ENCODE assay signal across 10 cellular contexts in genomic region chr10:60139798-60140566, GRCh38.
DNase-seq lines count a peak whose midpoint lies in the region; ATAC-seq and TF ChIP-seq lines count a peak whose summit lies in the region.
"Had no signal": no experiment of that assay in that cellular context is flagged by ENCODE, and none has a peak within 500 bp of the region (broad histone marks: within the 10 kb centered on the region; RNA-seq: fewer than 3 reads in every experiment).

No MANE protein-coding gene starts in this region.

- H3K4me3 Mint-ChIP-seq in stimulated activated naive CD8-positive, alpha-beta T cell treated with anti-CD3 and anti-CD28 coated beads, Interleukin-15, amount 100 ng/mL, for 72 hours, result no peak overlapping the region

- DNase-seq in Daoy (ENCODE audit: low read depth) (peak; percentile 8), LHCN-M2 (ENCODE audit: low read depth) (peak; percentile 17), fibroblast of peridontal ligament (ENCODE audit: extremely low read depth) (peak; percentile 78), osteoblast (ENCODE audit: insufficient read length, low spot score, missing footprints) (peak; percentile 34)
- DNase-seq in activated naive CD4-positive, alpha-beta T cell (lab: John Stamatoyannopoulos, UW), result no peak
- no peak for DNase-seq in stimulated activated naive CD8-positive, alpha-beta T cell treated with anti-CD3 and anti-CD28 coated beads, Interleukin-15, amount 100 ng/mL, for 72 hours
- DNase-seq: anterior cingulate cortex had no signal

- H3K4me3 ChIP-seq in osteoblast (ENCODE audit: insufficient read depth, low read length), result peak overlapping the region; percentile 34
- H3K4me3 ChIP-seq: SK-N-MC had no signal

- no peaks in the 10 kb centered on the region for H4K20me1 ChIP-seq in osteoblast (ENCODE audit: insufficient read depth, low read length)

- no peak overlapping the region for H3K27ac ChIP-seq in osteoblast (ENCODE audit: low read depth, low read length)
- H3K27ac ChIP-seq: SK-N-MC had no signal

- no peaks in the 10 kb centered on the region for H3K9me3 ChIP-seq in osteoblast (ENCODE audit: low read depth, low read length)

- H3K27ac Mint-ChIP-seq in stimulated activated naive CD8-positive, alpha-beta T cell treated with anti-CD3 and anti-CD28 coated beads, Interleukin-15, amount 100 ng/mL, for 72 hours, result no peak overlapping the region

- H2AFZ ChIP-seq in osteoblast (ENCODE audit: low read length), result peak overlapping the region; percentile 37

- H3K79me2 ChIP-seq in osteoblast (ENCODE audit: insufficient read depth, low read length), result no peaks in the 10 kb centered on the region

- no peaks in the 10 kb centered on the region for H3K4me1 Mint-ChIP-seq in stimulated activated naive CD8-positive, alpha-beta T cell treated with anti-CD3 and anti-CD28 coated beads, Interleukin-15, amount 100 ng/mL, for 72 hours

- H3K4me1 ChIP-seq in osteoblast (ENCODE audit: insufficient read depth, low read length), result peaks cover 19% of the 10 kb centered on the region

- H3K27me3 Mint-ChIP-seq in stimulated activated naive CD8-positive, alpha-beta T cell treated with anti-CD3 and anti-CD28 coated beads, Interleukin-15, amount 100 ng/mL, for 72 hours, result no peaks in the 10 kb centered on the region

- no peak for TF ChIP-seq CTCF in osteoblast (IDR thresholded peaks at IDR 0.05; ENCODE audit: extremely low read depth, low read depth, low read length)

- no peaks in the 10 kb centered on the region for H3K27me3 ChIP-seq in osteoblast (ENCODE audit: insufficient read depth, low read length)

- peak overlapping the region; percentile 73 for H3K4me2 ChIP-seq in osteoblast (ENCODE audit: insufficient read depth, low read length)

- ATAC-seq in HG03159 (IDR thresholded peaks at IDR 0.05; ENCODE audit: unreplicated experiment), result no peak
- ATAC-seq in HG02588 (IDR thresholded peaks at IDR 0.05; ENCODE audit: unreplicated experiment), result no peak
- ATAC-seq in stimulated activated naive CD8-positive, alpha-beta T cell treated with anti-CD3 and anti-CD28 coated beads, Interleukin-15, amount 100 ng/mL, for 72 hours, result no peak

- no peaks in the 10 kb centered on the region for H3K9me3 Mint-ChIP-seq in stimulated activated naive CD8-positive, alpha-beta T cell treated with anti-CD3 and anti-CD28 coated beads, Interleukin-15, amount 100 ng/mL, for 72 hours

- H3K36me3 ChIP-seq in osteoblast (ENCODE audit: insufficient read depth, low read length), result no peaks in the 10 kb centered on the region

Comparison
In these comparisons a context has a peak if more than half of its experiments do, and no peak if none do; other contexts are left out.
1. DNase-seq: peak in Daoy (single experiment), LHCN-M2 (single experiment), fibroblast of peridontal ligament (single experiment) and osteoblast (single experiment); none in activated naive CD4-positive, alpha-beta T cell (0 of 4) and stimulated activated naive CD8-positive, alpha-beta T cell treated with anti-CD3 and anti-CD28 coated beads, Interleukin-15, amount 100 ng/mL, for 72 hours (0 of 2).